ENCODE assay signal across 20 cellular contexts in genomic region chr7:1080251-1080917, GRCh38.
"Had no signal": no experiment of that assay in that cellular context is flagged by ENCODE, and none has a peak within 500 bp of the region (broad histone marks: within the 10 kb centered on the region; RNA-seq: fewer than 3 reads in every experiment).

No MANE protein-coding gene starts in this region.

- H3K36me3 ChIP-seq: prostate gland, right atrium auricular region, spleen, upper lobe of right lung had no signal

- H3K27ac Mint-ChIP-seq: activated CD4-positive, alpha-beta memory T cell treated with anti-CD3 and anti-CD28 coated beads for 36 hours; activated naive CD8-positive, alpha-beta T cell treated with anti-CD3 and anti-CD28 coated beads, Interleukin-2, amount 10 ng/mL, durations not matched to agents 7 days and 5 days; memory B cell; T-helper 17 cell had no signal

- H3K9me3 Mint-ChIP-seq: activated CD4-positive, alpha-beta memory T cell treated with anti-CD3 and anti-CD28 coated beads for 36 hours; activated naive CD8-positive, alpha-beta T cell treated with anti-CD3 and anti-CD28 coated beads, Interleukin-2, amount 10 ng/mL, durations not matched to agents 7 days and 5 days; memory B cell had no signal

- DNase-seq: activated CD4-positive, alpha-beta memory T cell treated with anti-CD3 and anti-CD28 coated beads for 36 hours; activated CD4-positive, alpha-beta T cell treated with anti-CD3 and anti-CD28 coated beads for 4 hours; activated CD4-positive, CD25-positive, alpha-beta regulatory T cell; activated naive CD4-positive, alpha-beta T cell treated with Interleukin-2 at 50 U/mL for 16 hours; activated naive CD8-positive, alpha-beta T cell treated with anti-CD3 and anti-CD28 coated beads, Interleukin-2, amount 10 ng/mL, durations not matched to agents 7 days and 5 days; activated T-cell treated with anti-CD3 and anti-CD28 coated beads, Interleukin-2, amount 50 U/mL, for 48 hours; amygdala; central memory CD4-positive, alpha-beta T cell; effector memory CD4-positive, alpha-beta T cell; hippocampal formation; spleen; stimulated activated CD4-positive, alpha-beta T cell treated with anti-CD3 and anti-CD28 coated beads, Interleukin-4, amount 100 ng/mL, for 24 hours; stimulated activated naive CD4-positive, alpha-beta T cell treated with Interleukin-2 at 50 U/mL for 16 hours; SW 1271; T-helper 17 cell; upper lobe of right lung had no signal

- H3K4me3 Mint-ChIP-seq: activated CD4-positive, alpha-beta memory T cell treated with anti-CD3 and anti-CD28 coated beads for 36 hours; activated naive CD8-positive, alpha-beta T cell treated with anti-CD3 and anti-CD28 coated beads, Interleukin-2, amount 10 ng/mL, durations not matched to agents 7 days and 5 days; memory B cell; T-helper 17 cell had no signal

- H3K4me1 Mint-ChIP-seq: activated naive CD8-positive, alpha-beta T cell treated with anti-CD3 and anti-CD28 coated beads, Interleukin-2, amount 10 ng/mL, durations not matched to agents 7 days and 5 days had no signal

- H3K4me1 ChIP-seq: prostate gland, upper lobe of right lung had no signal

- H3K9me3 ChIP-seq: prostate gland, right atrium auricular region, spleen, upper lobe of right lung had no signal

- H3K27me3 ChIP-seq: right atrium auricular region, spleen, upper lobe of right lung had no signal

- H3K27ac ChIP-seq: prostate gland, right atrium auricular region, upper lobe of right lung had no signal

- H3K4me3 ChIP-seq: prostate gland, right atrium auricular region, spleen, upper lobe of right lung had no signal

- H3K36me3 Mint-ChIP-seq: activated CD4-positive, alpha-beta memory T cell treated with anti-CD3 and anti-CD28 coated beads for 36 hours; activated naive CD8-positive, alpha-beta T cell treated with anti-CD3 and anti-CD28 coated beads, Interleukin-2, amount 10 ng/mL, durations not matched to agents 7 days and 5 days; memory B cell had no signal

- ATAC-seq: esophagus mucosa, T-helper 17 cell, upper lobe of right lung had no signal

- H3K27me3 Mint-ChIP-seq: activated CD4-positive, alpha-beta memory T cell treated with anti-CD3 and anti-CD28 coated beads for 36 hours; activated naive CD8-positive, alpha-beta T cell treated with anti-CD3 and anti-CD28 coated beads, Interleukin-2, amount 10 ng/mL, durations not matched to agents 7 days and 5 days; memory B cell; T-helper 17 cell had no signal
